Comparison of ENCODE assay signal across 4 cellular contexts in genomic region chr13:103356226-103356864, GRCh38.
"Had no signal": no experiment of that assay in that cellular context is flagged by ENCODE, and none has a peak within 500 bp of the region (broad histone marks: within the 10 kb centered on the region; RNA-seq: fewer than 3 reads in every experiment).

No MANE protein-coding gene starts in this region.

- H3K9me3 Mint-ChIP-seq: GM23338, H9 had no signal

- H3K4me2 ChIP-seq: GM23338 had no signal

- DNase-seq: H9, HCEC 1CT, IMR-90 had no signal

- H3K27ac Mint-ChIP-seq: GM23338, H9 had no signal

- H3K4me3 Mint-ChIP-seq: GM23338, H9 had no signal

- H2AFZ ChIP-seq: GM23338 had no signal

- ATAC-seq: GM23338 had no signal

- H3K4me3 ChIP-seq: GM23338 had no signal
